In the genomic region with DNA sequence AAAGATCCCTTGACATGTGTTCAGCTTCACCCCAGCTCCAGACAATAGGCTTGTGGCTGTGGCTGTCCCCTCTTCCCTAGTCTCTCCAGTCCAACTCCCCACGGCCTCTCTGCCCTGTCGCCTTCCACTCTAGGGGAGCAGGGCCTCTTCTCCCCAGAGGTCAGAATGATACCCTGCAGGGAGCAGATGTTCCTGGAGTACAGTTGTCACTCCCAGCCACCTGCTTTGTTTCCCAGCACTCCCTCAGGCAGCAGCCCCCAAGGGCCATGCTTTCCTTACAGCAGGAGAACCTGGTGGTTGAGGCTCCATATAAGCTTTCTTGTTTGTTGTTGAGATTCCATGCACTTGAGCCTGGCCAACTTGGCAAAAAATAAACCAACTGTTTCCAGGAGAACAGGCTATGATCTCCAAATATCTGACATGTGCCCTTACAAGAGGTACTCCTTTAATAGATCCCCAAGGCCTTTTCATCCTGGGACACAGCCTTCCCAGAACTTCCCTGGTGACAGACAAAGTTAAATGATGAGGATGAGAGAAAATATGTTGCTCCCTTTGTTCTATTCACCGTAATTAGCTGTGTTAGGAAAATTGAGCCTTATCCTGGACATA, we compare ENCODE assay signal across 25 cellular contexts. TPM values are rescaled to one million over a fixed set of nuclear protein-coding genes. Genes with fewer than 3 reads are reported as not detected.
DNase-seq lines count a peak whose midpoint lies in the region; ATAC-seq and TF ChIP-seq lines count a peak whose summit lies in the region.
"Had no signal": no experiment of that assay in that cellular context is flagged by ENCODE, and none has a peak within 500 bp of the region (broad histone marks: within the 10 kb centered on the region; RNA-seq: fewer than 3 reads in every experiment).

No MANE protein-coding gene starts in this region.

- peak overlapping the region; percentile 69 for H3K4me3 Mint-ChIP-seq in glutamatergic neuron (ENCODE audit: unreplicated experiment)
- H3K4me3 Mint-ChIP-seq in natural killer cell = no peak overlapping the region
- H3K4me3 Mint-ChIP-seq: activated CD8-positive, alpha-beta memory T cell treated with anti-CD3 and anti-CD28 coated beads, Interleukin-2, amount 10 ng/mL, durations not matched to agents 7 days and 5 days; activated naive CD4-positive, alpha-beta T cell treated with anti-CD3 and anti-CD28 coated beads, Interleukin-2, amount 50 U/mL, for 24 hours; CD8-positive, alpha-beta memory T cell; dendritic cell treated with granulocyte-macrophage colony-stimulating factor and Interleukin-4, amounts not matched to agents 40 ng/mL and 50 ng/mL, for 4 days; T-helper 2 cell treated with Interferon-gamma antibody and Interleukin-4, amounts not matched to agents 5 μg/mL and 100 μg/mL, for 36 hours; type B pancreatic cell had no signal

- H3K27me3 Mint-ChIP-seq in glutamatergic neuron (ENCODE audit: unreplicated experiment) (peaks cover 2% of the 10 kb centered on the region), natural killer cell (ENCODE audit: low read depth in 2 of 2) (peaks cover 10 to 11% of the 10 kb centered on the region in 2 donors)
- H3K27me3 Mint-ChIP-seq: dendritic cell treated with granulocyte-macrophage colony-stimulating factor and Interleukin-4, amounts not matched to agents 40 ng/mL and 50 ng/mL, for 4 days; type B pancreatic cell had no signal

- no peaks in the 10 kb centered on the region for H3K9me3 ChIP-seq in mammary epithelial cell (replicated peaks; ENCODE audit: insufficient read depth, low read length)
- H3K9me3 ChIP-seq: neutrophil had no signal

- no peaks in the 10 kb centered on the region for H3K79me2 ChIP-seq in mammary epithelial cell (ENCODE audit: insufficient read depth, low read length)

- H3K9me3 Mint-ChIP-seq in glutamatergic neuron (ENCODE audit: unreplicated experiment) (peaks cover 15% of the 10 kb centered on the region), natural killer cell (no peaks in the 10 kb centered on the region)
- H3K9me3 Mint-ChIP-seq: activated naive CD4-positive, alpha-beta T cell treated with anti-CD3 and anti-CD28 coated beads, Interleukin-2, amount 50 U/mL, for 24 hours; T-helper 2 cell treated with Interferon-gamma antibody and Interleukin-4, amounts not matched to agents 5 μg/mL and 100 μg/mL, for 36 hours; type B pancreatic cell had no signal

- peaks cover 3% of the 10 kb centered on the region for H3K27me3 ChIP-seq in mammary epithelial cell (ENCODE audit: insufficient read depth, low read length)
- H3K27me3 ChIP-seq: neutrophil had no signal

- no peaks in the 10 kb centered on the region for H4K20me1 ChIP-seq in mammary epithelial cell (ENCODE audit: insufficient read depth, low read length)

- no peak overlapping the region for H3K27ac ChIP-seq in mammary epithelial cell (ENCODE audit: insufficient read depth, low read depth, low read length)
- H3K27ac ChIP-seq: GM23248, neutrophil, psoas muscle, RWPE1, skin epidermis had no signal

- intact Hi-C loops in mammary epithelial cell (cut with micrococcal nuclease) (no loop called here), natural killer cell (cut with micrococcal nuclease) (no loop called here)

- no peaks in the 10 kb centered on the region for H3K36me3 ChIP-seq in mammary epithelial cell (ENCODE audit: insufficient read depth, low read length)
- H3K36me3 ChIP-seq: neutrophil had no signal

- no peak overlapping the region for H3K4me3 ChIP-seq in mammary epithelial cell (replicated peaks in 1 of 3; ENCODE audit: insufficient read depth in 1 of 3, low read depth in 2 of 3, low read length in 3 of 3)
- H3K4me3 ChIP-seq: GM23248, psoas muscle, skin epidermis had no signal

- CTCF ChIA-PET in mammary epithelial cell (lab: Charles Lee; ENCODE audit: low non-redundant PET) = no interaction called here

- no peak overlapping the region for H3K9ac ChIP-seq in mammary epithelial cell (ENCODE audit: insufficient read depth, low read length)
- H3K9ac ChIP-seq: GM23248 had no signal

- WGBS in mammary epithelial cell (ENCODE audit: low coverage, missing lambda C conversion rate) = 74% methylated on average over 3 of the region's 3 CpGs

- no peaks in the 10 kb centered on the region for H3K4me1 ChIP-seq in mammary epithelial cell (ENCODE audit: insufficient read depth, low read length)
- H3K4me1 ChIP-seq: psoas muscle had no signal

- peak; percentile 26 for DNase-seq in DMS53 (lab: John Stamatoyannopoulos, UW)
- no peak for DNase-seq in DMS53 treated with DMSO at 0.1 percent for 48 hours (lab: John Stamatoyannopoulos, UW; ENCODE audit: unreplicated experiment)
- peak; percentile 27 for DNase-seq in DMS79 (lab: John Stamatoyannopoulos, UW)
- peak; percentile 9 for DNase-seq in NCI-H345 treated with DMSO at 0.1 percent for 48 hours (lab: John Stamatoyannopoulos, UW; ENCODE audit: unreplicated experiment)
- peak; percentile 63 for DNase-seq in glutamatergic neuron
- DNase-seq in mammary epithelial cell = no peak
- DNase-seq in globus pallidus (ENCODE audit: low spot score) = no peak
- no peak for DNase-seq in natural killer cell
- DNase-seq: 8988T; activated CD4-positive, alpha-beta T cell treated with anti-CD3 and anti-CD28 coated beads, Interleukin-2, amount 50 U/mL, for 1 hour; activated CD8-positive, alpha-beta memory T cell treated with anti-CD3 and anti-CD28 coated beads, Interleukin-2, amount 10 ng/mL, durations not matched to agents 7 days and 5 days; aorta; CD8-positive, alpha-beta memory T cell; DND-41; GM23248; KG1; NCI-H526; psoas muscle had no signal

- in situ Hi-C loops in mammary epithelial cell (cut with MboI; ENCODE audit: low sequenced_read_pairs in 2 of 2) = no loop called here

- H3K27ac Mint-ChIP-seq in glutamatergic neuron (ENCODE audit: unreplicated experiment) (peak overlapping the region; percentile 96), natural killer cell (no peak overlapping the region)
- H3K27ac Mint-ChIP-seq: activated CD8-positive, alpha-beta memory T cell treated with anti-CD3 and anti-CD28 coated beads, Interleukin-2, amount 10 ng/mL, durations not matched to agents 7 days and 5 days; activated naive CD4-positive, alpha-beta T cell treated with anti-CD3 and anti-CD28 coated beads, Interleukin-2, amount 50 U/mL, for 24 hours; dendritic cell treated with granulocyte-macrophage colony-stimulating factor and Interleukin-4, amounts not matched to agents 40 ng/mL and 50 ng/mL, for 4 days; T-helper 2 cell treated with Interferon-gamma antibody and Interleukin-4, amounts not matched to agents 5 μg/mL and 100 μg/mL, for 36 hours; type B pancreatic cell had no signal

- H3K4me2 ChIP-seq in mammary epithelial cell (ENCODE audit: insufficient read depth, low read depth, low read length) = no peak overlapping the region

- TF ChIP-seq CTCF in glutamatergic neuron (IDR thresholded peaks at IDR 0.05; ENCODE audit: partially characterized antibody, unreplicated experiment) = no peak
- no peak for TF ChIP-seq CTCF in mammary epithelial cell (conservative IDR thresholded peaks at IDR 0.05 in 1 of 2, IDR thresholded peaks at IDR 0.05 in 1 of 2; ENCODE audit: extremely low read depth in 1 of 2, insufficient read depth in 1 of 2, low read depth in 1 of 2, low read length in 2 of 2)
- TF ChIP-seq CTCF in natural killer cell (IDR thresholded peaks at IDR 0.05) = no peak

- no peak overlapping the region for H2AFZ ChIP-seq in mammary epithelial cell (ENCODE audit: low read depth, low read length)
- H2AFZ ChIP-seq: GM23248 had no signal

- H3K4me1 Mint-ChIP-seq in glutamatergic neuron (ENCODE audit: low read depth, unreplicated experiment) (peaks cover 50% of the 10 kb centered on the region), natural killer cell (no peaks in the 10 kb centered on the region)
- H3K4me1 Mint-ChIP-seq: activated CD8-positive, alpha-beta memory T cell treated with anti-CD3 and anti-CD28 coated beads, Interleukin-2, amount 10 ng/mL, durations not matched to agents 7 days and 5 days; activated naive CD4-positive, alpha-beta T cell treated with anti-CD3 and anti-CD28 coated beads, Interleukin-2, amount 50 U/mL, for 24 hours; CD8-positive, alpha-beta memory T cell had no signal

- BruUV-seq in mammary epithelial cell (replicated peaks; lab: Mats Ljungman, UMichigan) = no TSS peak

- H3K36me3 Mint-ChIP-seq in glutamatergic neuron (ENCODE audit: unreplicated experiment) = peaks cover 9% of the 10 kb centered on the region
- no peaks in the 10 kb centered on the region for H3K36me3 Mint-ChIP-seq in natural killer cell
- H3K36me3 Mint-ChIP-seq: activated CD8-positive, alpha-beta memory T cell treated with anti-CD3 and anti-CD28 coated beads, Interleukin-2, amount 10 ng/mL, durations not matched to agents 7 days and 5 days; activated naive CD4-positive, alpha-beta T cell treated with anti-CD3 and anti-CD28 coated beads, Interleukin-2, amount 50 U/mL, for 24 hours; CD8-positive, alpha-beta memory T cell; type B pancreatic cell had no signal

- ATAC-seq in natural killer cell = no peak
- ATAC-seq: activated CD8-positive, alpha-beta memory T cell treated with anti-CD3 and anti-CD28 coated beads, Interleukin-2, amount 10 ng/mL, durations not matched to agents 7 days and 5 days had no signal

- dilution Hi-C loops in mammary epithelial cell (cut with HindIII; ENCODE audit: low sequenced_read_pairs) = loop anchor here (5.0 kb wide), 1 partner anchor 41 kb away; no protein-coding TSS in a partner anchor

RNA-seq across cellular contexts. Expression of a gene that starts 45.1 kb away (rescaled TPM):
- total RNA-seq in glutamatergic neuron (ENCODE audit: unreplicated experiment) (313 TPM), mammary epithelial cell (not detected), natural killer cell (not detected)
- polyA plus RNA-seq in mammary epithelial cell = not detected
- not detected for polyA minus RNA-seq in mammary epithelial cell
- total RNA-seq: activated CD8-positive, alpha-beta memory T cell treated with anti-CD3 and anti-CD28 coated beads, Interleukin-2, amount 10 ng/mL, durations not matched to agents 7 days and 5 days; aorta; CD8-positive, alpha-beta memory T cell; GM23248 had no signal
- polyA plus RNA-seq: aorta; CD8-positive, alpha-beta memory T cell; GM23248 had no signal

Comparison
In these comparisons a context has a peak if more than half of its experiments do, and no peak if none do; other contexts are left out.
1. DNase-seq: peak in DMS53 (single experiment), DMS79 (single experiment), NCI-H345 treated with DMSO at 0.1 percent for 48 hours (single experiment) and glutamatergic neuron (single experiment); none in DMS53 treated with DMSO at 0.1 percent for 48 hours (single experiment), mammary epithelial cell (single experiment), globus pallidus (single experiment) and natural killer cell (single experiment).
2. RNA of a gene that starts 45.1 kb away (total RNA-seq): 313 TPM in glutamatergic neuron (single experiment); not detected in mammary epithelial cell and not detected in natural killer cell; every median in the first group is over 100 times any median in the second.